ENCODE assay signal across 1 cellular context in genomic region chr22:30424471-30425326, GRCh38.
TF ChIP-seq lines count a peak whose summit lies in the region.

No MANE protein-coding gene starts in this region.

TF ChIP-seq in GM23338, 12 proteins besides CTCF, POLR2A, EP300 and RAD21 (continued from another document):
- TF ChIP-seq ZNF462 (CRISPR knock-in tag; IDR thresholded peaks at IDR 0.05) = no peak
- TF ChIP-seq EZH2 (IDR thresholded peaks at IDR 0.05; ENCODE audit: low read depth, unreplicated experiment) = no peak
- TF ChIP-seq CREB1 (CRISPR knock-in tag; IDR thresholded peaks at IDR 0.05; ENCODE audit: low read depth) = no peak
- TF ChIP-seq REST (IDR thresholded peaks at IDR 0.05; ENCODE audit: unreplicated experiment) = no peak
- no peak for TF ChIP-seq ZNF331 (CRISPR knock-in tag; IDR thresholded peaks at IDR 0.05; ENCODE audit: low read depth)
- TF ChIP-seq EZH2phosphoT487 (IDR thresholded peaks at IDR 0.05; ENCODE audit: unreplicated experiment) = no peak
TF ChIP-seq in GM23338: peak in this region for 0.
